ENCODE assay signal across 21 cellular contexts in the genomic region with DNA sequence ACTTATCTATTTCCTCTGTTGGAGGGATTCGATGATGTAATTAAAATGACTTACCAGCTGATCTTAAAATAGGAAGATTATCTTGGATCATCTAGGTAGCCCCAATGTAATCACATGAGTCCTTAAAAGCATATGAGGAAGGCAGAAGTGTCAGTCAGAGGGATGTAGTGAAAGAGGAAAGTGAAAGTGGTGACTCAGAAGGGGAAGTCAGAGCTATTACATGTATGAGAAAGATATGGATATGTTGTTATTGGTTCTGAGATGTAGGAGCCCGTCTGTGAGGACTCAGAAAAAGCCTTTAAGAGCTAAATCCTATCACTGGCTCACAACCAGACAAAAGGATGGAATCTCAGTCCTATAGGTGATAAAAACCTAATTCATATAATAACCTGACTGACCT.
A peak's percentile ranks its signal among the peaks of the same experiment; 100 is the strongest.
DNase-seq lines count a peak whose midpoint lies in the region; ATAC-seq and TF ChIP-seq lines count a peak whose summit lies in the region.
"Had no signal": no experiment of that assay in that cellular context is flagged by ENCODE, and none has a peak within 500 bp of the region (broad histone marks: within the 10 kb centered on the region; RNA-seq: fewer than 3 reads in every experiment).

No MANE protein-coding gene starts in this region.

- H3K27ac Mint-ChIP-seq in glutamatergic neuron (ENCODE audit: unreplicated experiment) (no peak overlapping the region), type B pancreatic cell (no peak overlapping the region)
- H3K27ac Mint-ChIP-seq: activated T-cell treated with anti-CD3 and anti-CD28 coated beads, Interleukin-2, amount 50 U/mL, for 72 hours; H9; naive B cell; T-helper 17 cell had no signal

- no peaks in the 10 kb centered on the region for H4K20me1 ChIP-seq in OCI-LY3 (ENCODE audit: insufficient read depth, low read length)

- no peak overlapping the region for H3K4me3 Mint-ChIP-seq in glutamatergic neuron (ENCODE audit: unreplicated experiment)
- no peak overlapping the region for H3K4me3 Mint-ChIP-seq in type B pancreatic cell
- H3K4me3 Mint-ChIP-seq: activated T-cell treated with anti-CD3 and anti-CD28 coated beads, Interleukin-2, amount 50 U/mL, for 72 hours; H9; naive B cell; T-helper 17 cell had no signal

- H3K4me2 ChIP-seq in OCI-LY3 (ENCODE audit: low read length) = peak overlapping the region; percentile 44

- peaks cover 5% of the 10 kb centered on the region; the same call in 1 of the 2 replicates for H3K9me3 ChIP-seq in OCI-LY3 (ENCODE audit: insufficient read depth, low read length)
- H3K9me3 ChIP-seq: colonic mucosa, left lung, psoas muscle, tibial artery had no signal

- H3K4me1 ChIP-seq in OCI-LY3 (ENCODE audit: low read length) = peaks cover 20% of the 10 kb centered on the region
- H3K4me1 ChIP-seq: colonic mucosa, left lung, psoas muscle, tibial artery had no signal

- ATAC-seq in GM18907 (IDR thresholded peaks at IDR 0.05; ENCODE audit: unreplicated experiment) (peak; percentile 64), HG03342 (IDR thresholded peaks at IDR 0.05; ENCODE audit: unreplicated experiment) (peak; percentile 99), HG03045 (IDR thresholded peaks at IDR 0.05; ENCODE audit: unreplicated experiment) (no peak)
- ATAC-seq: left lung, Panc1, psoas muscle, T-helper 17 cell had no signal

- H3K79me2 ChIP-seq in OCI-LY3 (ENCODE audit: low read length) = no peaks in the 10 kb centered on the region

- H3K36me3 ChIP-seq in OCI-LY3 (replicated peaks; ENCODE audit: low read depth, low read length) = no peaks in the 10 kb centered on the region
- H3K36me3 ChIP-seq: colonic mucosa, left lung, tibial artery had no signal

- H2AFZ ChIP-seq in OCI-LY3 (ENCODE audit: low read depth, low read length) = no peak overlapping the region

- peak overlapping the region; percentile 54 for H3K27ac ChIP-seq in OCI-LY3 (ENCODE audit: low read length)
- H3K27ac ChIP-seq: colonic mucosa, left lung, psoas muscle, tibial artery had no signal

- H3K27me3 ChIP-seq in OCI-LY3 (ENCODE audit: low read depth, low read length) = no peaks in the 10 kb centered on the region
- H3K27me3 ChIP-seq: colonic mucosa, left lung, tibial artery had no signal

- no peaks in the 10 kb centered on the region for H3K27me3 Mint-ChIP-seq in glutamatergic neuron (ENCODE audit: unreplicated experiment)
- H3K27me3 Mint-ChIP-seq in type B pancreatic cell = no peaks in the 10 kb centered on the region
- H3K27me3 Mint-ChIP-seq: naive B cell, T-helper 17 cell had no signal

- TF ChIP-seq CTCF in OCI-LY3 (IDR thresholded peaks at IDR 0.05; ENCODE audit: low read depth, low read length) = no peak
- no peak for TF ChIP-seq CTCF in glutamatergic neuron (IDR thresholded peaks at IDR 0.05; ENCODE audit: partially characterized antibody, unreplicated experiment)
- TF ChIP-seq CTCF in type B pancreatic cell (conservative IDR thresholded peaks at IDR 0.05) = no peak

- H3K4me3 ChIP-seq in OCI-LY3 (ENCODE audit: low read length) = peak overlapping the region; percentile 20; the same call in 1 of the 2 replicates
- H3K4me3 ChIP-seq: colonic mucosa, left lung, psoas muscle, tibial artery had no signal

- H3K4me1 Mint-ChIP-seq in glutamatergic neuron (ENCODE audit: low read depth, unreplicated experiment) (no peaks in the 10 kb centered on the region), type B pancreatic cell (ENCODE audit: unreplicated experiment) (no peaks in the 10 kb centered on the region)
- H3K4me1 Mint-ChIP-seq: H9, naive B cell, T-helper 17 cell had no signal

- H3K9me3 Mint-ChIP-seq in glutamatergic neuron (ENCODE audit: unreplicated experiment) (no peaks in the 10 kb centered on the region), type B pancreatic cell (no peaks in the 10 kb centered on the region)

- DNase-seq in DMS53 treated with DMSO at 0.1 percent for 48 hours (lab: John Stamatoyannopoulos, UW; ENCODE audit: unreplicated experiment) (peak; percentile 63), glutamatergic neuron (no peak), foreskin melanocyte (no peak), type B pancreatic cell (ENCODE audit: extremely low spot score, unreplicated experiment) (no peak)
- DNase-seq: activated CD4-positive, alpha-beta T cell treated with anti-CD3 and anti-CD28 coated beads for 4 hours; activated T-cell treated with anti-CD3 and anti-CD28 coated beads, Interleukin-2, amount 50 U/mL, for 72 hours; colonic mucosa; H9; hypothalamus; left lung; naive B cell; NCI-H1105 treated with DMSO at 0.1 percent for 48 hours; NCI-H226; psoas muscle; T-helper 17 cell; tibial artery had no signal

- H3K9ac ChIP-seq in OCI-LY3 (ENCODE audit: low read length) = no peak overlapping the region

- H3K36me3 Mint-ChIP-seq in glutamatergic neuron (ENCODE audit: unreplicated experiment) (no peaks in the 10 kb centered on the region), type B pancreatic cell (no peaks in the 10 kb centered on the region)
- H3K36me3 Mint-ChIP-seq: naive B cell had no signal
